ENCODE assay signal across 13 cellular contexts in the genomic region with DNA sequence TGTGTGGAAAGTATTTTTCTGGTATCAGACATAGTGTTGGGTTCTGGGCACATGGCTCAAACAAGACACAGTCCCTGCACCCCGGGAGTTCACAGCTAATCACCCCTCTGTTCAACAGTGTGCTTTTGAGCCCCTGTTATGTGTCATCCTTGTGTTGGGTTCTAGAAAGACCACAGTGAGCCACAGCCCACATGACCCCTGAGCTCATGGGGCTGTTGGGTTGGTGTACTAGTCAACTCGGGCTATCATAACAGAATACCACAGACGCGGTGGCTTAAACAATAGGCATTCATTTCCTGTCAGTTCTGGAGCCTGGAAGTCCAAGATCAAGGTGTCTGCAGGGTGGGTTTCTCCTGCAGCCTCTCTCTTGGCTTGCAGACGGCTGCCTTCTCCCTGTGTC.
"Had no signal": no experiment of that assay in that cellular context is flagged by ENCODE, and none has a peak within 500 bp of the region (broad histone marks: within the 10 kb centered on the region; RNA-seq: fewer than 3 reads in every experiment).

No MANE protein-coding gene starts in this region.

- H3K27ac Mint-ChIP-seq: activated CD4-positive, alpha-beta T cell treated with anti-CD3 and anti-CD28 coated beads for 36 hours; neural progenitor cell; stimulated activated memory B cell treated with anti-CD40 and anti-IgM and Interleukin-4, amounts not matched to agents 10 μg/mL and 1 μg/mL and 100 μg/mL, for 72 hours had no signal

- H3K4me3 Mint-ChIP-seq: activated CD4-positive, alpha-beta T cell treated with anti-CD3 and anti-CD28 coated beads for 36 hours; immature natural killer cell; naive B cell; neural progenitor cell; stimulated activated memory B cell treated with anti-CD40 and anti-IgM and Interleukin-4, amounts not matched to agents 10 μg/mL and 1 μg/mL and 100 μg/mL, for 72 hours had no signal

- H3K9me3 Mint-ChIP-seq: immature natural killer cell; naive B cell; neural progenitor cell; stimulated activated memory B cell treated with anti-CD40 and anti-IgM and Interleukin-4, amounts not matched to agents 10 μg/mL and 1 μg/mL and 100 μg/mL, for 72 hours had no signal

- H3K27me3 ChIP-seq: adrenal gland, colonic mucosa, foreskin keratinocyte, neural progenitor cell, ovary, tibial artery had no signal

- ATAC-seq: activated CD4-positive, alpha-beta T cell treated with anti-CD3 and anti-CD28 coated beads for 36 hours; foreskin keratinocyte; stimulated activated memory B cell treated with anti-CD40 and anti-IgM and Interleukin-4, amounts not matched to agents 10 μg/mL and 1 μg/mL and 100 μg/mL, for 72 hours had no signal

- H3K4me1 ChIP-seq: colonic mucosa, foreskin keratinocyte had no signal

- H3K4me3 ChIP-seq: adrenal gland, colonic mucosa, neural progenitor cell, ovary, tibial artery had no signal

- H3K27ac ChIP-seq: adrenal gland, colonic mucosa, foreskin keratinocyte, neural progenitor cell, ovary, tibial artery had no signal

- H3K9me3 ChIP-seq: adrenal gland, colonic mucosa, ovary, tibial artery had no signal

- H3K4me1 Mint-ChIP-seq: activated CD4-positive, alpha-beta T cell treated with anti-CD3 and anti-CD28 coated beads for 36 hours; immature natural killer cell had no signal

- H3K27me3 Mint-ChIP-seq: activated CD4-positive, alpha-beta T cell treated with anti-CD3 and anti-CD28 coated beads for 36 hours; naive B cell; stimulated activated memory B cell treated with anti-CD40 and anti-IgM and Interleukin-4, amounts not matched to agents 10 μg/mL and 1 μg/mL and 100 μg/mL, for 72 hours had no signal

- DNase-seq: activated CD4-positive, alpha-beta T cell treated with anti-CD3 and anti-CD28 coated beads for 36 hours; activated naive CD4-positive, alpha-beta T cell treated with anti-CD3 and anti-CD28 coated beads, Interleukin-2, amount 50 U/mL, for 16 hours; colonic mucosa; foreskin keratinocyte; immature natural killer cell; midbrain; naive B cell; ovary; T-helper 2 cell; tibial artery had no signal
